Comparison of ENCODE assay signal across 8 cellular contexts in the genomic region with DNA sequence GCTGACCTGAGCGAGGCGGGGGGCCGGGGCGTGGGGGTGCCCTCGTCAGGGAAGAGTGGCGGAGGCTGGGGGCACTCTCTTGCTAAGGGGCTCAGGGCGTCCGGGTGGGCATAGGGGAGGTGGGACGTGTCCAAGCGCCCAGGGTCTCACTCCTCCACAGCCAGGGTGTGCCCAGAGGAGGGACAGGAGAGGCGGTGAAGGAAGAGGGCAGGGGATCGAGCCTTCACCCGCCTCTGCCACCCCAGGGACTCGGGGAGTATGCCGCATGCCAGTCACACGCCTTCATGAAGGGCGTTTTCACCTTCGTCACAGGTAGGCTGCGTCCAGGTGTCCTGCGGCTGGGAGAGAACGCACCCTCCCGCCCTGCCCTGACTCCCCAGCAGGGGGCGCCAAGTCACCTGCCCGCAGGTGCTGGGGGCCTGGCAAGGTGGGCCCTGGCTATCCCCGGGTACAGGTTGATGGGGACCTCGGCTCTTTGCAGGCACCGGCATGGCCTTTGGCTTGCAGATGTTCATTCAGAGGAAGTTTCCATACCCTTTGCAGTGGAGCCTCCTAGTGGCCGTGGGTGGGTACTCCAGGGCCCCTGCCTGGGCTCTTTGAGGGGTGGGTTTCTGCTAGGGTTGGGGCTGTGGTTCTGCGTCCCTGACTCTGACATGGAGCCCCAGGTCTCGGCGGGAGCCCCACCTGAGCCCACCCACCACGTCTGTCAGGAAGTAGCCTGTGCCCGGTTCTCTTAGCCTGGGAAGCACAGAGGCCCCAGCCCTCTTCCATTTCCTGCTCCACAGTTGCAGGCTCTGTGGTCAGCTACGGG. TPM values are rescaled to one million over a fixed set of nuclear protein-coding genes. Genes with fewer than 3 reads are reported as not detected.
A peak's percentile ranks its signal among the peaks of the same experiment; 100 is the strongest.
DNase-seq lines count a peak whose midpoint lies in the region; ATAC-seq and TF ChIP-seq lines count a peak whose summit lies in the region.

No MANE protein-coding gene starts in this region.

- CTCF ChIA-PET in activated B cell treated with CpG ODN at 0.5 μM for 24 hours (lab: Charles Lee): interaction anchor here (0.6 to 2.7 kb wide), 4 partner anchors 34 to 243 kb away, joined by 3 to 13 read pairs (median 3); a partner anchor contains a TSS

- intact Hi-C loops in activated B cell treated with CpG ODN at 0.5 μM for 24 hours (cut with micrococcal nuclease) (loop anchor here (1.0 to 10.0 kb wide), 13 partner anchors 9 to 763 kb away; a partner anchor contains a TSS), lower leg skin (cut with DNase I; ENCODE audit: low total_unique reads) (no loop called here)

- H3K27me3 Mint-ChIP-seq in activated B cell treated with CpG ODN at 0.5 μM for 24 hours: no peaks in the 10 kb centered on the region

- POLR2A ChIA-PET in activated B cell treated with CpG ODN at 0.5 μM for 24 hours (lab: Charles Lee): interaction anchor here (0.6 to 1.3 kb wide), 3 partner anchors 16 to 420 kb away, joined by 3 to 5 read pairs (median 3); a partner anchor contains a TSS

- WGBS in lower leg skin, 2 donors: 4 to 7% methylated on average over 18 to 34 of the region's 34 CpGs

- TF ChIP-seq POLR2A in lower leg skin (IDR thresholded peaks at IDR 0.05): no peak

- H3K9me3 Mint-ChIP-seq in activated B cell treated with CpG ODN at 0.5 μM for 24 hours: no peaks in the 10 kb centered on the region

- TF ChIP-seq CTCF in activated B cell treated with CpG ODN at 0.5 μM for 24 hours (IDR thresholded peaks at IDR 0.05): peak; percentile 54
- peak in 2 of 3 donors; percentile 8 to 54 for TF ChIP-seq CTCF in lower leg skin (IDR thresholded peaks at IDR 0.05)

- peak; percentile 39 to 47 for DNase-seq in AML-193 (lab: John Stamatoyannopoulos, UW)
- peak; percentile 62 for DNase-seq in NCI-H1048 (lab: John Stamatoyannopoulos, UW)
- peak; percentile 59 for DNase-seq in activated B cell treated with CpG ODN at 0.5 μM for 24 hours
- peak; percentile 73 for DNase-seq in central memory CD4-positive, alpha-beta T cell
- DNase-seq in lower leg skin (ENCODE audit: low spot score in 2 of 2): peak in 1 of 2 donors; percentile 93
- peak; percentile 35 to 62 (median 57) for DNase-seq in stimulated activated CD4-positive, alpha-beta T cell treated with anti-CD3 and anti-CD28 coated beads, TNF-alpha, amount 100 ng/mL, for 48 hours (ENCODE audit: low read depth in 3 of 3)
- no peak for DNase-seq in putamen (ENCODE audit: low spot score)

- H3K36me3 Mint-ChIP-seq in activated B cell treated with CpG ODN at 0.5 μM for 24 hours (ENCODE audit: low read depth): peaks cover 5% of the 10 kb centered on the region

- peak overlapping the region; percentile 86 for H3K4me3 Mint-ChIP-seq in activated B cell treated with CpG ODN at 0.5 μM for 24 hours

- ATAC-seq in GM19324 (IDR thresholded peaks at IDR 0.05; ENCODE audit: low FRiP score, unreplicated experiment) (peak; percentile 12), activated B cell treated with CpG ODN at 0.5 μM for 24 hours (ENCODE audit: low read depth) (peak; percentile 2)

- H3K4me3 ChIP-seq in lower leg skin (ENCODE audit: low read depth, poor library complexity, severe bottlenecking): peak overlapping the region; percentile 54

- peak overlapping the region; percentile 90 for H3K27ac Mint-ChIP-seq in activated B cell treated with CpG ODN at 0.5 μM for 24 hours

- H3K4me1 Mint-ChIP-seq in activated B cell treated with CpG ODN at 0.5 μM for 24 hours: peaks cover 27% of the 10 kb centered on the region

RNA-seq across cellular contexts. Expression of a gene that starts 0.5 kb away (rescaled TPM):
- 34.9 and 35.8 TPM in 2 replicates for total RNA-seq in activated B cell treated with CpG ODN at 0.5 μM for 24 hours
- total RNA-seq in lower leg skin: 100 to 1,000 TPM in 2 of 4 donors, 10 to 100 TPM in 2; 67.7 to 120 (median 91.3) TPM

RNA-seq across cellular contexts. Expression of a gene that starts 4.5 kb away (rescaled TPM):
- total RNA-seq in activated B cell treated with CpG ODN at 0.5 μM for 24 hours (not detected in 2 replicates), lower leg skin (1 to 10 TPM in 3 of 4 donors, under 1 TPM in 1; 0.37 to 9.1 (median 2.0) TPM)

RNA-seq across cellular contexts. Expression of a gene that starts 16.1 kb away (rescaled TPM):
- total RNA-seq in activated B cell treated with CpG ODN at 0.5 μM for 24 hours: 70.1 and 75.0 TPM in 2 replicates
- 10 to 100 TPM; 47.8 to 75.1 (median 55.5) TPM for total RNA-seq in lower leg skin

RNA-seq across cellular contexts. Expression of a gene that starts 27.4 kb away (rescaled TPM):
- total RNA-seq in activated B cell treated with CpG ODN at 0.5 μM for 24 hours: not detected in 2 replicates
- total RNA-seq in lower leg skin: not detected

RNA-seq across cellular contexts. Expression of a gene that starts 33.6 kb away (rescaled TPM):
- total RNA-seq in activated B cell treated with CpG ODN at 0.5 μM for 24 hours (5.3 and 6.9 TPM in 2 replicates), lower leg skin (not detected)
